Comparison of ENCODE assay signal across 19 cellular contexts in genomic region chr11:47620836-47621378, GRCh38. TPM values are rescaled to one million over a fixed set of nuclear protein-coding genes. Genes with fewer than 3 reads are reported as not detected.
DNase-seq lines count a peak whose midpoint lies in the region; ATAC-seq and TF ChIP-seq lines count a peak whose summit lies in the region.
"Had no signal": no experiment of that assay in that cellular context is flagged by ENCODE, and none has a peak within 500 bp of the region (broad histone marks: within the 10 kb centered on the region; RNA-seq: fewer than 3 reads in every experiment).

No MANE protein-coding gene starts in this region.

- DNase-seq in activated naive CD4-positive, alpha-beta T cell treated with Interleukin-2 at 50 U/mL for 16 hours: no peak
- DNase-seq in endodermal cell: no peak
- DNase-seq in lung microvascular endothelial cell (ENCODE audit: low read depth in 2 of 2): peak; percentile 31 to 61
- no peak for DNase-seq in right lobe of liver
- no peak for DNase-seq in vagina (ENCODE audit: extremely low spot score in 2 of 2)
- DNase-seq: CD8-positive, alpha-beta memory T cell; GDM1; HCEC 1CT; NCI-H1417; NCI-H187 treated with DMSO at 0.1 percent for 48 hours; NCI-H446; NCI-H69 had no signal

- H3K27me3 ChIP-seq in endodermal cell (ENCODE audit: control insufficient read depth, insufficient read depth, low read length, poor library complexity, severe bottlenecking) (no peaks in the 10 kb centered on the region), right lobe of liver (no peaks in the 10 kb centered on the region), vagina (no peaks in the 10 kb centered on the region)
- H3K27me3 ChIP-seq: BLaER1 treated with 17β-estradiol and CSF1 and Interleukin-3, amounts not matched to agents 10 nM and 100 nM had no signal

- peak overlapping the region; percentile 23 for H3K27ac Mint-ChIP-seq in activated naive CD4-positive, alpha-beta T cell treated with anti-CD3 and anti-CD28 coated beads, Interleukin-2, amount 50 U/mL, for 24 hours
- H3K27ac Mint-ChIP-seq in endodermal cell: no peak overlapping the region

- H3K4me1 Mint-ChIP-seq in activated naive CD4-positive, alpha-beta T cell treated with anti-CD3 and anti-CD28 coated beads, Interleukin-2, amount 50 U/mL, for 24 hours: no peaks in the 10 kb centered on the region
- H3K4me1 Mint-ChIP-seq in endodermal cell: no peaks in the 10 kb centered on the region
- H3K4me1 Mint-ChIP-seq: CD8-positive, alpha-beta memory T cell had no signal

- no peaks in the 10 kb centered on the region for H3K9me3 ChIP-seq in endodermal cell (ENCODE audit: control insufficient read depth, low read length)
- H3K9me3 ChIP-seq in right lobe of liver: no peaks in the 10 kb centered on the region
- H3K9me3 ChIP-seq in vagina: no peaks in the 10 kb centered on the region
- H3K9me3 ChIP-seq: A549; BLaER1 treated with 17β-estradiol and CSF1 and Interleukin-3, amounts not matched to agents 10 nM and 100 nM had no signal

- peaks cover 8% of the 10 kb centered on the region for H3K36me3 Mint-ChIP-seq in activated naive CD4-positive, alpha-beta T cell treated with anti-CD3 and anti-CD28 coated beads, Interleukin-2, amount 50 U/mL, for 24 hours
- peaks cover 45% of the 10 kb centered on the region for H3K36me3 Mint-ChIP-seq in endodermal cell (ENCODE audit: low read depth)

- ATAC-seq in right lobe of liver: no peak
- ATAC-seq in HG03354 (IDR thresholded peaks at IDR 0.05; ENCODE audit: poor library complexity, severe bottlenecking, unreplicated experiment): no peak
- ATAC-seq: A549, GM12878 had no signal

- H3K4me1 ChIP-seq in endodermal cell (ENCODE audit: control insufficient read depth, insufficient read depth, low read length) (no peaks in the 10 kb centered on the region), right lobe of liver (no peaks in the 10 kb centered on the region), vagina (no peaks in the 10 kb centered on the region)
- H3K4me1 ChIP-seq: A549 had no signal

- H3K27ac ChIP-seq in endodermal cell (ENCODE audit: low read depth, low read length) (peak overlapping the region; percentile 38), right lobe of liver (no peak overlapping the region), vagina (no peak overlapping the region)
- H3K27ac ChIP-seq: A549; BLaER1 treated with 17β-estradiol and CSF1 and Interleukin-3, amounts not matched to agents 10 nM and 100 nM; RWPE1 had no signal

- no peak for TF ChIP-seq CTCF in endodermal cell (conservative IDR thresholded peaks at IDR 0.05)
- TF ChIP-seq CTCF in right lobe of liver (IDR thresholded peaks at IDR 0.05): no peak
- no peak for TF ChIP-seq CTCF in vagina (IDR thresholded peaks at IDR 0.05)

- H3K9ac ChIP-seq in endodermal cell (ENCODE audit: extremely low read depth, low read length, poor library complexity, severe bottlenecking): no peak overlapping the region
- H3K9ac ChIP-seq: BLaER1 treated with 17β-estradiol and CSF1 and Interleukin-3, amounts not matched to agents 10 nM and 100 nM had no signal

- H3K4me3 ChIP-seq in endodermal cell (ENCODE audit: low read length) (no peak overlapping the region), right lobe of liver (no peak overlapping the region), vagina (no peak overlapping the region)
- H3K4me3 ChIP-seq: A549; BLaER1 treated with 17β-estradiol and CSF1 and Interleukin-3, amounts not matched to agents 10 nM and 100 nM; GM12878 had no signal

- intact Hi-C loops in right lobe of liver (cut with DNase I): no loop called here
- intact Hi-C loops in vagina (cut with DNase I): no loop called here

- WGBS in endodermal cell (ENCODE audit: insufficient coverage in 1 of 2, insufficient read length in 1 of 2), 2 experiments: 89 to 100% methylated on average over 2 of the region's 2 CpGs
- WGBS in right lobe of liver (ENCODE audit: insufficient coverage, low coverage, low lambda C conversion rate, missing lambda C conversion rate): 88% methylated on average over 2 of the region's 2 CpGs

- TF ChIP-seq POLR2A in right lobe of liver (IDR thresholded peaks at IDR 0.05) (no peak), vagina (IDR thresholded peaks at IDR 0.05) (no peak)

- no peaks in the 10 kb centered on the region for H3K27me3 Mint-ChIP-seq in activated naive CD4-positive, alpha-beta T cell treated with anti-CD3 and anti-CD28 coated beads, Interleukin-2, amount 50 U/mL, for 24 hours
- no peaks in the 10 kb centered on the region for H3K27me3 Mint-ChIP-seq in endodermal cell (ENCODE audit: insufficient read depth)
- H3K27me3 Mint-ChIP-seq: CD8-positive, alpha-beta memory T cell had no signal

- H3K4me3 Mint-ChIP-seq in activated naive CD4-positive, alpha-beta T cell treated with anti-CD3 and anti-CD28 coated beads, Interleukin-2, amount 50 U/mL, for 24 hours: no peak overlapping the region
- H3K4me3 Mint-ChIP-seq in endodermal cell: no peak overlapping the region
- H3K4me3 Mint-ChIP-seq: CD8-positive, alpha-beta memory T cell had no signal

- H3K36me3 ChIP-seq in endodermal cell (ENCODE audit: control insufficient read depth, insufficient read depth, low read length) (peaks cover 75% of the 10 kb centered on the region), right lobe of liver (peaks cover 0 to 93% (median 61%) of the 10 kb centered on the region in 4 donors), vagina (peaks cover 0 to 56% of the 10 kb centered on the region in 2 donors)

- no peaks in the 10 kb centered on the region for H3K9me3 Mint-ChIP-seq in activated naive CD4-positive, alpha-beta T cell treated with anti-CD3 and anti-CD28 coated beads, Interleukin-2, amount 50 U/mL, for 24 hours
- no peaks in the 10 kb centered on the region for H3K9me3 Mint-ChIP-seq in endodermal cell
- H3K9me3 Mint-ChIP-seq: CD8-positive, alpha-beta memory T cell had no signal

RNA-seq across cellular contexts. Expression of gene MTCH2, which starts 21.5 kb away (rescaled TPM):
- total RNA-seq in endodermal cell (100 to 1,000 TPM; 123 to 147 TPM), lung microvascular endothelial cell (72.8 and 86.3 TPM in 2 replicates), right lobe of liver (100 to 1,000 TPM; 123 to 179 (median 135) TPM), vagina (40.5 TPM)
- polyA plus RNA-seq in endodermal cell (2013, experiment 1 of 2): 102 TPM
- polyA plus RNA-seq in endodermal cell (2013, experiment 2 of 2): 85.3 TPM

RNA-seq across cellular contexts. Expression of gene C1QTNF4, which starts 26.7 kb away (rescaled TPM):
- total RNA-seq in endodermal cell (10 to 100 TPM in 1 of 2 donors, 1 to 10 TPM in 1; 6.9 to 10.5 TPM), lung microvascular endothelial cell (0.22 and 0.40 TPM in 2 replicates), right lobe of liver (under 1 TPM in 3 of 6 experiments, not detected in 3; 0.21 to 0.44 (median 0.26) TPM), vagina (3.4 TPM)
- polyA plus RNA-seq in endodermal cell (2013, experiment 1 of 2): 8.2 TPM
- 6.7 TPM for polyA plus RNA-seq in endodermal cell (2013, experiment 2 of 2)
- total RNA-seq: LHCN-M2 had no signal
- polyA plus RNA-seq: A549; CD8-positive, alpha-beta memory T cell; GM12878 had no signal

RNA-seq across cellular contexts. Expression of gene FAM180B, which starts 34.4 kb away (rescaled TPM):
- total RNA-seq in endodermal cell: under 1 TPM in 1 of 2 donors, not detected in 1; 0.20 TPM
- polyA plus RNA-seq in endodermal cell (2013, experiment 1 of 2): not detected
- polyA plus RNA-seq in endodermal cell (2013, experiment 2 of 2): not detected
- total RNA-seq in lung microvascular endothelial cell: not detected in 2 replicates
- not detected for total RNA-seq in right lobe of liver
- total RNA-seq in vagina: not detected
- total RNA-seq: LHCN-M2 had no signal
- polyA plus RNA-seq: A549; CD8-positive, alpha-beta memory T cell had no signal

RNA-seq across cellular contexts. Expression of gene NDUFS3, which starts 42.0 kb away (rescaled TPM):
- total RNA-seq in endodermal cell (100 to 1,000 TPM; 104 to 106 TPM), lung microvascular endothelial cell (63.2 and 69.4 TPM in 2 replicates), right lobe of liver (10 to 100 TPM; 53.3 to 64.1 (median 58.2) TPM), vagina (60.4 TPM)
- 115 TPM for polyA plus RNA-seq in endodermal cell (2013, experiment 1 of 2)
- 113 TPM for polyA plus RNA-seq in endodermal cell (2013, experiment 2 of 2)

RNA-seq across cellular contexts. Expression of gene KBTBD4, which starts 42.1 kb away (rescaled TPM):
- total RNA-seq in endodermal cell (10 to 100 TPM; 13.7 to 14.8 TPM), lung microvascular endothelial cell (22.7 and 32.9 TPM in 2 replicates), right lobe of liver (1 to 10 TPM; 6.5 to 9.2 (median 7.3) TPM), vagina (14.7 TPM)
- 17.6 TPM for polyA plus RNA-seq in endodermal cell (2013, experiment 1 of 2)
- polyA plus RNA-seq in endodermal cell (2013, experiment 2 of 2): 15.7 TPM

Comparison
In these comparisons a context has a peak if more than half of its experiments do, and no peak if none do; other contexts are left out.
1. DNase-seq: peak in lung microvascular endothelial cell (2 of 2); none in activated naive CD4-positive, alpha-beta T cell treated with Interleukin-2 at 50 U/mL for 16 hours (single experiment), endodermal cell (single experiment), right lobe of liver (0 of 3) and vagina (0 of 2).